In the genomic region with DNA sequence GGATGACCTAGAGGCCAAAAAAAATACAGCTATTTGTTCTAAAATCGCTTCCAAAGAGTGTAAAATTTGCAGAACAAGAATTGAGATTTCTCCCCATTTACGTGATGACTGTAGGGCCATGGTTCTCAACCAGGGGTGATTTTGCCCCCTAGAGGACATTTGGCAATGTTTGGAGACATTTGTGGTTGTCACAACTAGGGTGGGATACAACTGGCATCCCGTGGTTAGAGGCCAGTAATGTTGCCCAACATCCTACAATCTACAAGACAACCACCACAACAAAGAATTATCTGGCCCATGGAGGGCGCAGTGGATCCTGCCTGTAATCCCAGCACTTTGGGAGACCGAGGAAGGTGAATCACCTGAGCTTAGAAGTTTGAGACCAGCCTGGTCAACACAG, we compare ENCODE assay signal across 1 cellular context.
TF ChIP-seq lines count a peak whose summit lies in the region.

No MANE protein-coding gene starts in this region.

TF ChIP-seq in H1, 55 proteins besides CTCF, POLR2A, EP300 and RAD21:
- no peak for TF ChIP-seq SIX5 (IDR thresholded peaks at IDR 0.05; ENCODE audit: low read depth, low read length)
- TF ChIP-seq ASH2L (IDR thresholded peaks at IDR 0.05; ENCODE audit: low read length): no peak
- no peak for TF ChIP-seq NANOG (IDR thresholded peaks at IDR 0.05; ENCODE audit: insufficient read depth, low read depth, low read length, poor library complexity, severe bottlenecking)
- peak; percentile 87 for TF ChIP-seq CEBPB (IDR thresholded peaks at IDR 0.05; ENCODE audit: low read depth, low read length)
- TF ChIP-seq KDM5A (IDR thresholded peaks at IDR 0.05; ENCODE audit: low read length): no peak
